Comparison of ENCODE assay signal across 14 cellular contexts in genomic region chr20:34072778-34073177, GRCh38.
"Had no signal": no experiment of that assay in that cellular context is flagged by ENCODE, and none has a peak within 500 bp of the region (broad histone marks: within the 10 kb centered on the region; RNA-seq: fewer than 3 reads in every experiment).

No MANE protein-coding gene starts in this region.

- H3K27ac ChIP-seq: cardiac muscle cell, esophagus squamous epithelium, psoas muscle, skin epidermis, thoracic aorta, upper lobe of left lung had no signal

- H3K27me3 Mint-ChIP-seq: activated CD4-positive, alpha-beta memory T cell treated with anti-CD3 and anti-CD28 coated beads for 36 hours; activated naive CD8-positive, alpha-beta T cell; dendritic cell treated with granulocyte-macrophage colony-stimulating factor and Interleukin-4, amounts not matched to agents 40 ng/mL and 50 ng/mL, for 4 days; memory B cell had no signal

- H3K36me3 Mint-ChIP-seq: activated naive CD8-positive, alpha-beta T cell had no signal

- ATAC-seq: psoas muscle, right cardiac atrium had no signal

- H3K4me3 Mint-ChIP-seq: activated CD4-positive, alpha-beta memory T cell treated with anti-CD3 and anti-CD28 coated beads for 36 hours; activated naive CD8-positive, alpha-beta T cell; dendritic cell treated with granulocyte-macrophage colony-stimulating factor and Interleukin-4, amounts not matched to agents 40 ng/mL and 50 ng/mL, for 4 days; memory B cell had no signal

- H3K27ac Mint-ChIP-seq: activated CD4-positive, alpha-beta memory T cell treated with anti-CD3 and anti-CD28 coated beads for 36 hours; memory B cell had no signal

- H3K4me3 ChIP-seq: cardiac muscle cell, esophagus squamous epithelium, psoas muscle, skin epidermis, thoracic aorta, upper lobe of left lung had no signal

- H3K27me3 ChIP-seq: cardiac muscle cell, esophagus squamous epithelium, upper lobe of left lung had no signal

- H3K9me3 Mint-ChIP-seq: activated CD4-positive, alpha-beta memory T cell treated with anti-CD3 and anti-CD28 coated beads for 36 hours; dendritic cell treated with granulocyte-macrophage colony-stimulating factor and Interleukin-4, amounts not matched to agents 40 ng/mL and 50 ng/mL, for 4 days; memory B cell had no signal

- H3K9me3 ChIP-seq: esophagus squamous epithelium, psoas muscle, thoracic aorta, upper lobe of left lung had no signal

- DNase-seq: activated CD4-positive, alpha-beta memory T cell treated with anti-CD3 and anti-CD28 coated beads for 36 hours; activated effector memory CD4-positive, alpha-beta T cell treated with Interleukin-2 at 50 U/mL for 16 hours; effector CD8-positive, alpha-beta T cell; esophagus squamous epithelium; psoas muscle; right cardiac atrium; upper lobe of left lung; WERI-Rb-1 had no signal
